ENCODE assay signal across 18 cellular contexts in genomic region chr11:120395778-120396177, GRCh38. TPM values are rescaled to one million over a fixed set of nuclear protein-coding genes. Genes with fewer than 3 reads are reported as not detected.
DNase-seq lines count a peak whose midpoint lies in the region; ATAC-seq, FAIRE-seq and TF ChIP-seq lines count a peak whose summit lies in the region.
"Had no signal": no experiment of that assay in that cellular context is flagged by ENCODE, and none has a peak within 500 bp of the region (broad histone marks: within the 10 kb centered on the region; RNA-seq: fewer than 3 reads in every experiment).

No MANE protein-coding gene starts in this region.

- H3K36me3 Mint-ChIP-seq in mesothelial cell of epicardium, result peaks cover 16% of the 10 kb centered on the region
- H3K36me3 Mint-ChIP-seq: CD4-positive, alpha-beta memory T cell had no signal

- no peak overlapping the region for H2AK5ac ChIP-seq in IMR-90 (ENCODE audit: low read depth, low read length)

- H3K9me3 ChIP-seq in IMR-90 (ENCODE audit: control insufficient read depth, insufficient read depth, low read length), result no peaks in the 10 kb centered on the region
- H3K9me3 ChIP-seq in K562 (replicated peaks; ENCODE audit: control insufficient read depth, insufficient read depth, low read depth, low read length), result no peaks in the 10 kb centered on the region
- H3K9me3 ChIP-seq in skeletal muscle tissue (ENCODE audit: control insufficient read depth in 3 of 3, low read length in 3 of 3), result no peaks in the 10 kb centered on the region
- H3K9me3 ChIP-seq: HAP-1 had no signal

- H3K27me3 ChIP-seq in IMR-90 (ENCODE audit: control insufficient read depth, insufficient read depth, low read length) (no peaks in the 10 kb centered on the region), K562 (ENCODE audit: control insufficient read depth in 2 of 2, insufficient read depth in 2 of 2, low read length in 2 of 2) (no peaks in the 10 kb centered on the region), skeletal muscle tissue (ENCODE audit: control insufficient read depth in 3 of 3, insufficient read depth in 3 of 3, low read length in 3 of 3) (no peaks in the 10 kb centered on the region)

- BruUV-seq in IMR-90 (replicated peaks; lab: Mats Ljungman, UMichigan) (no TSS peak), K562 (replicated peaks; lab: Mats Ljungman, UMichigan) (no TSS peak)

- in situ Hi-C loops in IMR-90 (cut with MboI; ENCODE audit: low sequenced_read_pairs), result no loop called here
- in situ Hi-C loops in K562 (cut with MboI), result no loop called here

- peaks cover 54% of the 10 kb centered on the region for H4K20me1 ChIP-seq in IMR-90 (ENCODE audit: insufficient read depth, low read length)
- H4K20me1 ChIP-seq in K562 (replicated peaks; ENCODE audit: control insufficient read depth, insufficient read depth, low read length), result 0 out of 2 replicates have a peak, but pooled peaks cover 7% of the 10 kb centered on the region

- peaks cover 25% of the 10 kb centered on the region for H3K9me3 Mint-ChIP-seq in mesothelial cell of epicardium

- no peak overlapping the region for H4K91ac ChIP-seq in IMR-90 (ENCODE audit: insufficient read depth, low read depth, low read length)

- no peak overlapping the region for H4K5ac ChIP-seq in IMR-90 (ENCODE audit: low read depth, low read length)

- H3K9me1 ChIP-seq in IMR-90 (ENCODE audit: insufficient read depth, low read length) (peaks cover 3% of the 10 kb centered on the region; the same call in 1 of the 2 replicates), K562 (ENCODE audit: control insufficient read depth, insufficient read depth, low read length) (no peaks in the 10 kb centered on the region)

- no peak for TF ChIP-seq EP300 in K562 (IDR thresholded peaks at IDR 0.05; ENCODE audit: low read length)

- POLR2A ChIA-PET in IMR-90 (lab: Charles Lee; ENCODE audit: unreplicated experiment) (interaction anchor here (1.2 kb wide), 1 partner anchor 36 kb away, joined by 4 read pairs; no protein-coding TSS in a partner anchor), K562 (lab: Yijun Ruan, JAX) (interaction anchor here (0.9 to 1.1 kb wide), 2 partner anchors 12 to 15 kb away, joined by 3 read pairs; no protein-coding TSS in a partner anchor)

- ATAC-seq in IMR-90 (ENCODE audit: low read depth), result no peak
- ATAC-seq in K562, result no peak
- no peak for ATAC-seq in HG02981 (IDR thresholded peaks at IDR 0.05; ENCODE audit: unreplicated experiment)
- no peak for ATAC-seq in GM18517 (IDR thresholded peaks at IDR 0.05; ENCODE audit: unreplicated experiment)

- TF ChIP-seq CTCF in IMR-90 (conservative IDR thresholded peaks at IDR 0.05; ENCODE audit: low read depth, low read length) (no peak), K562 (IDR thresholded peaks at IDR 0.05 in 2 of 3, conservative IDR thresholded peaks at IDR 0.05 in 1 of 3; ENCODE audit: insufficient read depth in 2 of 3, low read depth in 1 of 3, low read length in 3 of 3) (no peak), mesothelial cell of epicardium (IDR thresholded peaks at IDR 0.05; ENCODE audit: unreplicated experiment) (no peak)

- no peak overlapping the region for H2BK20ac ChIP-seq in IMR-90 (ENCODE audit: low read depth, low read length)

- dilution Hi-C loops in IMR-90 (cut with HindIII; ENCODE audit: low sequenced_read_pairs, unreplicated experiment), result no loop called here

- TF ChIP-seq RAD21 in IMR-90 (IDR thresholded peaks at IDR 0.05; ENCODE audit: low read length) (no peak), K562 (CRISPR knock-in tag; conservative IDR thresholded peaks at IDR 0.05 in 1 of 2, IDR thresholded peaks at IDR 0.05 in 1 of 2) (no peak)

- H3K4me1 ChIP-seq in IMR-90 (ENCODE audit: control insufficient read depth, insufficient read depth, low read length) (peaks cover 10% of the 10 kb centered on the region; the same call in 1 of the 2 replicates), K562 (replicated peaks in 1 of 2; ENCODE audit: control insufficient read depth in 2 of 2, insufficient read depth in 2 of 2, low read length in 2 of 2) (peaks cover 0 to 7% of the 10 kb centered on the region in 2 experiments; a peak in 1 of 5 replicates), skeletal muscle tissue (ENCODE audit: control insufficient read depth in 3 of 3, insufficient read depth in 3 of 3, low read length in 3 of 3) (peaks cover 16 to 31% (median 17%) of the 10 kb centered on the region in 3 donors)

- no peak overlapping the region for H3K27ac ChIP-seq in IMR-90 (ENCODE audit: insufficient read depth, low read length)
- no peak overlapping the region for H3K27ac ChIP-seq in K562 (ENCODE audit: extremely low read depth, low read depth, low read length)
- H3K27ac ChIP-seq in skeletal muscle tissue (ENCODE audit: low read depth, low read length), result peak overlapping the region; percentile 31

- no peak overlapping the region for H3K23ac ChIP-seq in IMR-90 (ENCODE audit: low read depth, low read length)

- no peaks in the 10 kb centered on the region for H3K27me3 Mint-ChIP-seq in mesothelial cell of epicardium (ENCODE audit: low read depth)

- no peak overlapping the region for H3K27ac Mint-ChIP-seq in mesothelial cell of epicardium
- H3K27ac Mint-ChIP-seq: CD4-positive, alpha-beta memory T cell had no signal

- H2AFZ ChIP-seq in IMR-90 (replicated peaks; ENCODE audit: low read length, poor library complexity), result no peak overlapping the region
- H2AFZ ChIP-seq in K562 (ENCODE audit: low read depth, low read length), result no peak overlapping the region

- H3K4ac ChIP-seq in IMR-90 (ENCODE audit: low read depth, low read length), result no peak overlapping the region

- H2BK5ac ChIP-seq in IMR-90 (ENCODE audit: low read depth, low read length, poor library complexity, severe bottlenecking), result no peak overlapping the region

- H4K8ac ChIP-seq in IMR-90 (ENCODE audit: low read depth in 2 of 2, low read length in 2 of 2), result no peak overlapping the region

- CTCF ChIA-PET in IMR-90 (lab: Yijun Ruan, JAX), result interaction anchor here (0.5 to 2.4 kb wide), 4 partner anchors 10 to 41 kb away, joined by 3 to 7 read pairs (median 3); no protein-coding TSS in a partner anchor
- CTCF ChIA-PET in K562 (lab: Yijun Ruan, JAX; ENCODE audit: low intra/inter-chr PET ratio), result no interaction called here

- TF ChIP-seq POLR2A in IMR-90 (IDR thresholded peaks at IDR 0.05; ENCODE audit: low read depth, low read length), result no peak
- TF ChIP-seq POLR2A in K562 (conservative IDR thresholded peaks at IDR 0.05), result no peak

- peaks cover 12 to 58% of the 10 kb centered on the region in 2 experiments for H3K79me1 ChIP-seq in IMR-90 (ENCODE audit: low read depth in 1 of 2, low read length in 2 of 2)

- H3K4me1 Mint-ChIP-seq in mesothelial cell of epicardium, result peaks cover 34% of the 10 kb centered on the region

- H3K79me2 ChIP-seq in K562 (ENCODE audit: control insufficient read depth, insufficient read depth, low read length), result peaks cover 59% of the 10 kb centered on the region

- no peak overlapping the region for H2AK9ac ChIP-seq in IMR-90 (replicated peaks; ENCODE audit: low read depth, low read length, poor library complexity)

- no peak overlapping the region for H3K18ac ChIP-seq in IMR-90 (ENCODE audit: low read depth, low read length)

- no peak for DNase-seq in IMR-90
- no peak for DNase-seq in K562 (ENCODE audit: extremely low read depth in 1 of 4, low spot score in 3 of 4)
- DNase-seq in mesothelial cell of epicardium (ENCODE audit: low spot score in 2 of 2, unreplicated experiment in 2 of 2), result no peak
- DNase-seq: C1 segment of cervical spinal cord; Calu3; CD4-positive, alpha-beta memory T cell; COR-L47; DMS53; DMS79 treated with DMSO at 0.1 percent for 48 hours; GF-D8; GOT3 had no signal

- no peak for FAIRE-seq in K562 (lab: Jason Lieb, UNC)
- FAIRE-seq: GM12891, GM18507, H54 had no signal

- H3K4me2 ChIP-seq in IMR-90 (ENCODE audit: low read depth, low read length) (no peak overlapping the region), K562 (ENCODE audit: insufficient read depth, low read length) (no peak overlapping the region)

- H2BK15ac ChIP-seq in IMR-90 (ENCODE audit: low read depth, low read length), result no peak overlapping the region

- intact Hi-C loops in IMR-90 (cut with micrococcal nuclease), result no loop called here
- intact Hi-C loops in K562 (cut with micrococcal nuclease), result no loop called here

- H3K4me3 ChIP-seq in IMR-90 (ENCODE audit: insufficient read depth, low read depth, low read length) (no peak overlapping the region), K562 (no peak overlapping the region), skeletal muscle tissue (ENCODE audit: low read length in 3 of 3) (no peak overlapping the region)
- H3K4me3 ChIP-seq: HAP-1 had no signal

- H3K36me3 ChIP-seq in IMR-90 (ENCODE audit: control insufficient read depth, insufficient read depth, low read length), result no peaks in the 10 kb centered on the region
- no peaks in the 10 kb centered on the region for H3K36me3 ChIP-seq in K562 (ENCODE audit: control insufficient read depth, insufficient read depth, low read length)
- H3K36me3 ChIP-seq in skeletal muscle tissue (ENCODE audit: control insufficient read depth in 3 of 3, insufficient read depth in 3 of 3, low read length in 3 of 3), result no peaks in the 10 kb centered on the region
- H3K36me3 ChIP-seq: HAP-1 had no signal

- WGBS in IMR-90 (ENCODE audit: extremely low coverage in 2 of 2, insufficient read length in 1 of 2), 2 experiments, result no CpG with 5 or more reads among the region's 3 CpGs
- WGBS in K562 (ENCODE audit: insufficient coverage, low coverage, missing lambda C conversion rate), result 81% methylated on average over 3 of the region's 3 CpGs

- H3K4me3 Mint-ChIP-seq in mesothelial cell of epicardium, result no peak overlapping the region
- H3K4me3 Mint-ChIP-seq: CD4-positive, alpha-beta memory T cell had no signal

- no peak overlapping the region for H2BK120ac ChIP-seq in IMR-90 (ENCODE audit: low read depth, low read length)

- H3K9ac ChIP-seq in IMR-90 (ENCODE audit: low read depth, low read length) (no peak overlapping the region), K562 (ENCODE audit: insufficient read depth in 1 of 2, low read depth in 2 of 2, low read length in 2 of 2) (no peak overlapping the region), skeletal muscle tissue (ENCODE audit: low read depth in 1 of 3, low read length in 3 of 3) (no peak overlapping the region)

- 0 out of 2 replicates have a peak overlapping the region, but pooled peaks have one; percentile 21 for H3K14ac ChIP-seq in IMR-90 (replicated peaks; ENCODE audit: low read depth, low read length)

- H3K56ac ChIP-seq in IMR-90 (ENCODE audit: extremely low read depth, insufficient read depth, low read length), result no peak overlapping the region

RNA-seq across cellular contexts. Expression of gene ARHGEF12, which starts 59.6 kb away (rescaled TPM):
- total RNA-seq in IMR-90 (2012; rRNA removed) (115 and 131 TPM in 2 replicates), K562 (2014; rRNA removed) (25.6 and 29.5 TPM in 2 replicates), K562 (2014; rRNA removed; fragmentation: Illumina TruSeq; extraction: Trizol) (51.7 and 61.3 TPM in 2 replicates), K562 (2015; rRNA removed; fragmentation: Illumina TruSeq; extraction: Trizol) (43.6 and 47.0 TPM in 2 replicates), K562 (2021) (39.9 and 44.6 TPM in 2 replicates), skeletal muscle tissue (59.5 TPM), mesothelial cell of epicardium (83.0 to 86.0 TPM (median 85.2 TPM) in 3 replicates)
- polyA plus RNA-seq in IMR-90 (2012; rRNA removed) (20.0 and 25.5 TPM in 2 replicates), K562 (2011; rRNA removed) (13.5 and 27.1 TPM in 2 replicates), K562 (2014; fragmentation: Illumina TruSeq; extraction: Trizol) (29.9 and 32.6 TPM in 2 replicates), K562 (2014; fragmentation: Nextera tagmentation; extraction: Ambion mirVana) (1 to 10 TPM; 3.5 to 4.6 TPM), K562 (2014; rRNA removed) (17.8 and 19.3 TPM in 2 replicates)
- polyA plus RNA-seq in IMR-90 (2012; cell fraction: cytosol; rRNA removed), result 4.8 and 7.0 TPM in 2 replicates
- 4.6 and 29.2 TPM in 2 replicates for polyA plus RNA-seq in IMR-90 (2012; cell fraction: nucleus; rRNA removed; ENCODE audit: low replicate concordance)
- total RNA-seq in K562 (2011; cell fraction: chromatin; rRNA removed; ENCODE audit: low replicate concordance), result 78.5 and 317 TPM in 2 replicates
- total RNA-seq in K562 (2011; cell fraction: nucleolus; rRNA removed), result 35.7 and 50.3 TPM in 2 replicates
- total RNA-seq in K562 (2011; cell fraction: nucleoplasm; rRNA removed), result 118 and 168 TPM in 2 replicates
- polyA plus RNA-seq in K562 (2011; cell fraction: cytosol; rRNA removed), result 7.2 and 10.3 TPM in 2 replicates
- 20.7 and 25.6 TPM in 2 replicates for polyA plus RNA-seq in K562 (2011; cell fraction: nucleus; rRNA removed)
- 22.6 and 24.8 TPM in 2 replicates for polyA plus RNA-seq in K562 (2012)
- polyA minus RNA-seq in K562 (2011; rRNA and poly(A)+ RNA removed), result 104 and 139 TPM in 2 replicates
- 29.9 and 49.9 TPM in 2 replicates for polyA minus RNA-seq in K562 (2011; cell fraction: cytosol; rRNA and poly(A)+ RNA removed)
- 49.0 and 56.1 TPM in 2 replicates for polyA minus RNA-seq in K562 (2011; cell fraction: nucleus; rRNA and poly(A)+ RNA removed)
